18 cellular contexts compared by ENCODE assay signal in genomic region chr21:22711636-22712035, GRCh38.
"Had no signal": no experiment of that assay in that cellular context is flagged by ENCODE, and none has a peak within 500 bp of the region (broad histone marks: within the 10 kb centered on the region; RNA-seq: fewer than 3 reads in every experiment).

No MANE protein-coding gene starts in this region.

- DNase-seq: activated CD4-positive, alpha-beta T cell treated with anti-CD3 and anti-CD28 coated beads, Interleukin-2, amount 50 U/mL, for 1 hour; activated CD8-positive, alpha-beta memory T cell treated with anti-CD3 and anti-CD28 coated beads for 24 hours; activated naive CD8-positive, alpha-beta T cell treated with anti-CD3 and anti-CD28 coated beads, Interleukin-2, amount 50 U/mL, for 24 hours; aorta; cerebellar nuclear complex; erythroblast; left colon; sigmoid colon; stimulated activated CD4-positive, alpha-beta T cell treated with anti-CD3 and anti-CD28 coated beads, Interleukin-1b, Interleukin-23, amount 100 ng/mL, for 48 hours; stomach; testis; upper lobe of right lung had no signal

- H3K27me3 ChIP-seq: gastroesophageal sphincter, sigmoid colon, stomach, testis, upper lobe of right lung had no signal

- FAIRE-seq: islet of Langerhans had no signal

- H3K27me3 Mint-ChIP-seq: activated naive CD8-positive, alpha-beta T cell treated with anti-CD3 and anti-CD28 coated beads, Interleukin-2, amount 50 U/mL, for 24 hours had no signal

- H3K36me3 ChIP-seq: gastroesophageal sphincter, sigmoid colon, stomach, upper lobe of right lung had no signal

- H3K27ac ChIP-seq: gastroesophageal sphincter, sigmoid colon, stomach, testis, upper lobe of right lung had no signal

- ATAC-seq: activated CD4-positive, CD25-positive, alpha-beta regulatory T cell treated with anti-CD3 and anti-CD28 coated beads, Interleukin-2, amount 50 U/mL, for 24 hours; activated naive CD8-positive, alpha-beta T cell treated with anti-CD3 and anti-CD28 coated beads, Interleukin-2, amount 50 U/mL, for 24 hours; gastroesophageal sphincter; left colon; upper lobe of right lung had no signal

- H3K4me1 ChIP-seq: gastroesophageal sphincter, sigmoid colon, stomach, testis, upper lobe of right lung had no signal

- H3K27ac Mint-ChIP-seq: activated naive CD8-positive, alpha-beta T cell treated with anti-CD3 and anti-CD28 coated beads, Interleukin-2, amount 50 U/mL, for 24 hours; activated T-helper 1 cell treated with anti-CD3 and anti-CD28 coated beads, Interleukin-12 subunit alpha, Interleukin-12 subunit beta, Interleukin-2, Interleukin-4 antibody, amounts not matched to agents 30 ng/mL and 10 ng/mL and 1 ng/mL, durations not matched to agents 14 hours and 24 hours and 36 hours had no signal

- H3K4me3 Mint-ChIP-seq: activated naive CD8-positive, alpha-beta T cell treated with anti-CD3 and anti-CD28 coated beads, Interleukin-2, amount 50 U/mL, for 24 hours; activated T-helper 1 cell treated with anti-CD3 and anti-CD28 coated beads, Interleukin-12 subunit alpha, Interleukin-12 subunit beta, Interleukin-2, Interleukin-4 antibody, amounts not matched to agents 30 ng/mL and 10 ng/mL and 1 ng/mL, durations not matched to agents 14 hours and 24 hours and 36 hours; neural crest cell had no signal

- H3K4me1 Mint-ChIP-seq: activated naive CD8-positive, alpha-beta T cell treated with anti-CD3 and anti-CD28 coated beads, Interleukin-2, amount 50 U/mL, for 24 hours; neural crest cell had no signal

- H3K9me3 ChIP-seq: gastroesophageal sphincter, testis, upper lobe of right lung had no signal

- H3K9me3 Mint-ChIP-seq: activated T-helper 1 cell treated with anti-CD3 and anti-CD28 coated beads, Interleukin-12 subunit alpha, Interleukin-12 subunit beta, Interleukin-2, Interleukin-4 antibody, amounts not matched to agents 30 ng/mL and 10 ng/mL and 1 ng/mL, durations not matched to agents 14 hours and 24 hours and 36 hours had no signal

- H3K4me3 ChIP-seq: gastroesophageal sphincter, lung, sigmoid colon, stomach, testis, upper lobe of right lung had no signal
